In the genomic region with DNA sequence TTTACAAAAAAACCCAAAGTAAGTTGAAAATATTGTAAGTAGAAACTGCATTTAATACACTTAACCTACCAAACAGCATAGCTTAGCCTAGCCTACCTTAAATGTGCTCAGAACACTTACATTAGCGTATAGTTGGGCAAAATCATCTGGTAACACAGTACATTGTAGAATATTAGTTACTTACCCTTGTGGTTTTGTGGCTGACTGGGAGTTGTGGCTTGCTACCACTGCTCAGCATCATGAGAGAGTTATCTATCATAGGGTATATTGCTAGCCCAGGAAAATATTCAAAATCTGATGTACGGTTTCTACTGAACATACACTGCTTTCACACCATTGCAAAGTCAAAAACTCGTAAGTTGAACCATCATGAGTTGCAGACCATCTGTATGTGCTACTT, we compare ENCODE assay signal across 25 cellular contexts.
"Had no signal": no experiment of that assay in that cellular context is flagged by ENCODE, and none has a peak within 500 bp of the region (broad histone marks: within the 10 kb centered on the region; RNA-seq: fewer than 3 reads in every experiment).

No MANE protein-coding gene starts in this region.

- DNase-seq: activated B cell treated with CpG ODN at 0.5 μM for 24 hours; activated CD4-positive, alpha-beta T cell treated with anti-CD3 and anti-CD28 coated beads for 1 hour; activated CD4-positive, alpha-beta T cell treated with anti-CD3 and anti-CD28 coated beads, Interleukin-2, amount 10 ng/mL, durations not matched to agents 24 days and 14 days; activated CD4-positive, alpha-beta T cell treated with anti-CD3 and anti-CD28 coated beads, Interleukin-2, amount 50 U/mL, for 48 hours; activated CD8-positive, alpha-beta memory T cell treated with anti-CD3 and anti-CD28 coated beads, Interleukin-2, amount 10 ng/mL, durations not matched to agents 7 days and 5 days; activated gamma-delta T cell; activated naive CD4-positive, alpha-beta T cell treated with anti-CD3 and anti-CD28 coated beads for 36 hours; activated T-cell treated with anti-CD3 and anti-CD28 coated beads for 4 hours; activated T-cell treated with anti-CD3 and anti-CD28 coated beads, Interleukin-2, amount 50 U/mL, for 48 hours; amygdala; caudate nucleus; MM.1S; NCI-H1048; NCI-H146; NCI-H187 treated with DMSO at 0.1 percent for 48 hours; NCI-H2081 treated with DMSO at 0.1 percent for 48 hours; NCI-H446 treated with DMSO at 0.1 percent for 48 hours; NCI-H524 treated with DMSO at 0.1 percent for 48 hours; NCI-H748 treated with DMSO at 0.1 percent for 48 hours; OCI-M1; Peyer's patch; SHP77; T-helper 17 cell; T-helper 9 cell had no signal

- ATAC-seq: activated CD8-positive, alpha-beta memory T cell treated with anti-CD3 and anti-CD28 coated beads, Interleukin-2, amount 10 ng/mL, durations not matched to agents 7 days and 5 days; activated T-helper 17 cell treated with anti-CD3 and anti-CD28 coated beads, Interleukin-2, amount 50 U/mL, for 72 hours; T-helper 17 cell had no signal
